In genomic region chr15:78225783-78226541, GRCh38 we compare ENCODE assay signal across 18 cellular contexts. TPM values are rescaled to one million over a fixed set of nuclear protein-coding genes. Genes with fewer than 3 reads are reported as not detected.
A peak's percentile ranks its signal among the peaks of the same experiment; 100 is the strongest.
DNase-seq lines count a peak whose midpoint lies in the region; ATAC-seq lines count a peak whose summit lies in the region.
"Had no signal": no experiment of that assay in that cellular context is flagged by ENCODE, and none has a peak within 500 bp of the region (broad histone marks: within the 10 kb centered on the region; RNA-seq: fewer than 3 reads in every experiment).

No MANE protein-coding gene starts in this region.

- no peaks in the 10 kb centered on the region for H3K36me3 Mint-ChIP-seq in activated T-cell treated with anti-CD3 and anti-CD28 coated beads, Interleukin-2, amount 50 U/mL, for 24 hours (ENCODE audit: low read depth)
- H3K36me3 Mint-ChIP-seq: type B pancreatic cell had no signal

- H3K27ac Mint-ChIP-seq in activated T-cell treated with anti-CD3 and anti-CD28 coated beads, Interleukin-2, amount 50 U/mL, for 24 hours, result peak overlapping the region; percentile 13
- H3K27ac Mint-ChIP-seq: type B pancreatic cell had no signal

- H3K4me3 Mint-ChIP-seq in activated T-cell treated with anti-CD3 and anti-CD28 coated beads, Interleukin-2, amount 50 U/mL, for 24 hours, result no peak overlapping the region
- H3K4me3 Mint-ChIP-seq: type B pancreatic cell had no signal

- H3K27me3 ChIP-seq in MG63, result no peaks in the 10 kb centered on the region
- H3K27me3 ChIP-seq: heart left ventricle had no signal

- H3K9me3 Mint-ChIP-seq in activated T-cell treated with anti-CD3 and anti-CD28 coated beads, Interleukin-2, amount 50 U/mL, for 24 hours, result no peaks in the 10 kb centered on the region
- H3K9me3 Mint-ChIP-seq: type B pancreatic cell had no signal

- H3K27me3 Mint-ChIP-seq in activated T-cell treated with anti-CD3 and anti-CD28 coated beads, Interleukin-2, amount 50 U/mL, for 24 hours, result no peaks in the 10 kb centered on the region
- H3K27me3 Mint-ChIP-seq: type B pancreatic cell had no signal

- peaks cover 18% of the 10 kb centered on the region for H3K4me1 Mint-ChIP-seq in activated T-cell treated with anti-CD3 and anti-CD28 coated beads, Interleukin-2, amount 50 U/mL, for 24 hours (ENCODE audit: low read depth)

- H3K4me3 ChIP-seq in MG63, result no peak overlapping the region
- H3K4me3 ChIP-seq: heart left ventricle, PC-9 had no signal

- peaks cover 4% of the 10 kb centered on the region; the same call in 1 of the 2 replicates for H3K9me3 ChIP-seq in MG63

- H3K36me3 ChIP-seq in MG63, result no peaks in the 10 kb centered on the region
- H3K36me3 ChIP-seq: heart left ventricle had no signal

- ATAC-seq in GM21381 (IDR thresholded peaks at IDR 0.05; ENCODE audit: unreplicated experiment) (peak; percentile 75), GM21360 (IDR thresholded peaks at IDR 0.05; ENCODE audit: unreplicated experiment) (no peak)
- ATAC-seq: heart left ventricle, left cardiac atrium had no signal

- no peak for DNase-seq in activated T-cell treated with anti-CD3 and anti-CD28 coated beads, Interleukin-2, amount 50 U/mL, for 24 hours
- no peak for DNase-seq in activated T-cell treated with anti-CD3 and anti-CD28 coated beads, Interleukin-2, amount 50 U/mL, for 1 hour
- DNase-seq in MG63, result peak; percentile 64
- peak; percentile 22 for DNase-seq in iris pigment epithelial cell (ENCODE audit: low read depth)
- no peak for DNase-seq in OCI-M2 (lab: John Stamatoyannopoulos, UW; ENCODE audit: unreplicated experiment)
- DNase-seq in HK-2 (ENCODE audit: unreplicated experiment), result no peak
- DNase-seq: ACHN, Caco-2, left cardiac atrium, NCI-H1105 treated with DMSO at 0.1 percent for 48 hours, NCI-H2227 treated with DMSO at 0.1 percent for 48 hours, PC-9, SW 1271 had no signal

RNA-seq across cellular contexts. Expression of gene ACSBG1, which starts 8.4 kb away (rescaled TPM):
- not detected in 2 replicates for total RNA-seq in MG63 (2014; rRNA removed; shearing (Covaris generic); ENCODE audit: low replicate concordance)
- total RNA-seq: Caco-2, pulmonary artery endothelial cell had no signal

RNA-seq across cellular contexts. Expression of gene DNAJA4, which starts 38.4 kb away (rescaled TPM):
- not detected in 2 replicates for total RNA-seq in MG63 (2014; rRNA removed; shearing (Covaris generic); ENCODE audit: low replicate concordance)

Comparison
In these comparisons a context has a peak if more than half of its experiments do, and no peak if none do; other contexts are left out.
1. DNase-seq: peak in MG63 (single experiment) and iris pigment epithelial cell (single experiment); none in activated T-cell treated with anti-CD3 and anti-CD28 coated beads, Interleukin-2, amount 50 U/mL, for 24 hours (single experiment), activated T-cell treated with anti-CD3 and anti-CD28 coated beads, Interleukin-2, amount 50 U/mL, for 1 hour (single experiment), OCI-M2 (single experiment) and HK-2 (single experiment).